27 cellular contexts compared by ENCODE assay signal in the genomic region with DNA sequence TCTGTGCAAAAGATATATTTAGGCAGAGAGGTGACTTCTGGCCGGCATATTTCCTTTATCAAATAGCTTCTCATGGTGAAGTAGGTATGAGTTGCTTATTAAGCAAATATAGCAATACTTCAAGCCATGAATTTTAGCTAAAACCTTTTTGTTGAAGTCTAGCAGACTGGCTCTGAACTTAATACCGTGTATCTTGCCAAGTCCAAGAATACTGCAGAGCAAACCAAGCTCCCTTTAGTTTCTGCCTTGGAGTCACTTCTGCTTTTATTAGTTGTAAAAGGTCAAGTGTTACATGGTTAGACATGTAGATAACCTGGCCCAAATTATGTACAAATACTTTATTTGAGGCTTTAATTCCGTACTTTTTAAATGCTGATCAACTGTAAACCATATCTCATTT.
"Had no signal": no experiment of that assay in that cellular context is flagged by ENCODE, and none has a peak within 500 bp of the region (broad histone marks: within the 10 kb centered on the region; RNA-seq: fewer than 3 reads in every experiment).

No MANE protein-coding gene starts in this region.

- ATAC-seq: activated CD8-positive, alpha-beta memory T cell treated with anti-CD3 and anti-CD28 coated beads, Interleukin-2, amount 10 ng/mL, durations not matched to agents 7 days and 5 days; K562; Panc1; SK-N-SH treated with all-trans-retinoic acid at 6 μM for 48 hours; WTC11 had no signal

- H3K27me3 ChIP-seq: breast epithelium had no signal

- DNase-seq: activated CD4-positive, alpha-beta T cell treated with anti-CD3 and anti-CD28 coated beads for 48 hours; activated CD4-positive, alpha-beta T cell treated with anti-CD3 and anti-CD28 coated beads, Interleukin-2, amount 50 U/mL, for 48 hours; activated CD4-positive, CD25-positive, alpha-beta regulatory T cell treated with anti-CD3 and anti-CD28 coated beads, Interleukin-2, amount 50 U/mL, for 72 hours; activated CD8-positive, alpha-beta memory T cell treated with anti-CD3 and anti-CD28 coated beads, Interleukin-2, amount 10 ng/mL, durations not matched to agents 7 days and 5 days; activated effector memory CD4-positive, alpha-beta T cell treated with Interleukin-2 at 50 U/mL for 16 hours; activated naive CD4-positive, alpha-beta T cell; activated T-cell treated with anti-CD3 and anti-CD28 coated beads, Interleukin-2, amount 50 U/mL, for 24 hours; aorta; Karpas-422; NCI-H1105; NCI-H1436; NCI-H1694 treated with DMSO at 0.1 percent for 48 hours; NCI-H2029 treated with DMSO at 0.1 percent for 48 hours; NCI-H345; NCI-H510A treated with DMSO at 0.1 percent for 48 hours; NCI-H69; NK-92 treated with Interleukin-12 subunit alpha and Interleukin-12 subunit beta, amount 100 ng/mL, for 24 hours; OCI-M1; RPMI8226; SHP77; SW 1271 had no signal

- H3K4me1 ChIP-seq: breast epithelium, SJSA1 had no signal

- H3K9me3 ChIP-seq: breast epithelium, SJSA1 had no signal

- H3K27ac ChIP-seq: breast epithelium, SJSA1 had no signal

- H3K4me3 ChIP-seq: breast epithelium, K562, SJSA1 had no signal

- H3K36me3 ChIP-seq: breast epithelium, SJSA1 had no signal
